ENCODE assay signal across 8 cellular contexts in genomic region chr2:20015482-20016083, GRCh38. TPM values are rescaled to one million over a fixed set of nuclear protein-coding genes. Genes with fewer than 3 reads are reported as not detected.
DNase-seq lines count a peak whose midpoint lies in the region; ATAC-seq, FAIRE-seq and TF ChIP-seq lines count a peak whose summit lies in the region.

No MANE protein-coding gene starts in this region.

- peak; percentile 79 for ATAC-seq in GM12878
- no peak for ATAC-seq in HG03108 (IDR thresholded peaks at IDR 0.05; ENCODE audit: unreplicated experiment)
- ATAC-seq in HG03521 (IDR thresholded peaks at IDR 0.05; ENCODE audit: unreplicated experiment) = no peak

- intact Hi-C loops in GM12878 (cut with micrococcal nuclease; ENCODE audit: unreplicated experiment) (loop anchor here (1.0 kb wide), 2 partner anchors 59 to 83 kb away; no protein-coding TSS in a partner anchor), testis (cut with DNase I; ENCODE audit: low total_unique reads) (no loop called here)

- RAD21 ChIA-PET in GM12878 (lab: Charles Lee; ENCODE audit: unreplicated experiment) = interaction anchor here (0.7 to 2.4 kb wide), 28 partner anchors 13 to 636 kb away, joined by 3 to 22 read pairs (median 4); partner anchors contain the start of genes LAPTM4A and SDC1

- H3K27me3 ChIP-seq in GM12878 (replicated peaks in 1 of 2; ENCODE audit: control insufficient read depth in 2 of 2, insufficient read depth in 2 of 2, low read length in 1 of 2) (peaks cover 5 to 16% of the 10 kb centered on the region in 2 experiments), testis (no peaks in the 10 kb centered on the region)

- POLR2A ChIA-PET in GM12878 (lab: Charles Lee) = interaction anchor here (0.6 to 1.0 kb wide), 2 partner anchors 60 to 81 kb away, joined by 3 read pairs; no protein-coding TSS in a partner anchor

- no peak overlapping the region for H3K9ac ChIP-seq in GM12878 (ENCODE audit: control insufficient read depth, insufficient read depth, low read length)

- no peaks in the 10 kb centered on the region; the same call in 2 of the 3 replicates for H3K9me3 ChIP-seq in GM12878 (replicated peaks; ENCODE audit: control insufficient read depth, insufficient read depth, low read length)
- no peaks in the 10 kb centered on the region for H3K9me3 ChIP-seq in testis

- 2% methylated on average over 2 of the region's 2 CpGs for WGBS in GM12878 (ENCODE audit: insufficient coverage, insufficient replicate concordance, low lambda C conversion rate, missing lambda C conversion rate)
- WGBS in testis, 2 donors = 29 to 33% methylated on average over 2 of the region's 2 CpGs

- peak; percentile 47 for DNase-seq in Ammon's horn (ENCODE audit: low spot score)
- DNase-seq in GM19240 (ENCODE audit: insufficient read length, low spot score) = peak; percentile 41
- DNase-seq in NCI-H2171 treated with DMSO at 0.1 percent for 48 hours (lab: John Stamatoyannopoulos, UW) = peak; percentile 64
- DNase-seq in GM12878 (ENCODE audit: low read depth, low spot score) = peak; percentile 7
- DNase-seq in inferior parietal cortex (ENCODE audit: extremely low spot score) = peak; percentile 70
- DNase-seq in testis = no peak

- no peak overlapping the region for H3K27ac ChIP-seq in GM12878 (ENCODE audit: control insufficient read depth, insufficient read depth)
- no peak overlapping the region for H3K27ac ChIP-seq in testis

- CTCF ChIA-PET in GM12878 (lab: Yijun Ruan, JAX) = interaction anchor here (0.6 to 4.6 kb wide), 47 partner anchors 8 to 327 kb away, joined by 3 to 57 read pairs (median 5); partner anchors contain the start of genes LAPTM4A, SDC1 and WDR35

- H2AFZ ChIP-seq in GM12878 (ENCODE audit: control insufficient read depth, low read depth, low read length) = no peak overlapping the region

- H4K20me1 ChIP-seq in GM12878 (ENCODE audit: control insufficient read depth, insufficient read depth) = no peaks in the 10 kb centered on the region

- no peaks in the 10 kb centered on the region for H3K36me3 ChIP-seq in GM12878 (ENCODE audit: control insufficient read depth in 2 of 2, insufficient read depth in 2 of 2, low read length in 1 of 2)
- no peaks in the 10 kb centered on the region for H3K36me3 ChIP-seq in testis (ENCODE audit: low read depth, missing control alignments)

- no TSS peak for BruUV-seq in GM12878 (replicated peaks; lab: Mats Ljungman, UMichigan)

- H3K4me2 ChIP-seq in GM12878 (ENCODE audit: control insufficient read depth, insufficient read depth) = no peak overlapping the region

- no peaks in the 10 kb centered on the region for H3K79me2 ChIP-seq in GM12878 (ENCODE audit: control insufficient read depth, insufficient read depth, low read length)

- in situ Hi-C loops in GM12878 (cut with MboI) = loop anchor here (10.0 kb wide), 1 partner anchor 79 kb away; no protein-coding TSS in a partner anchor

- H3K4me3 ChIP-seq in GM12878 = no peak overlapping the region
- no peak overlapping the region for H3K4me3 ChIP-seq in testis

- no peak for TF ChIP-seq POLR2A in GM12878 (IDR thresholded peaks at IDR 0.05; ENCODE audit: low read depth, low read length)
- TF ChIP-seq POLR2A in testis (IDR thresholded peaks at IDR 0.05) = no peak

- SMC1A ChIA-PET in GM12878 (lab: Charles Lee; ENCODE audit: uncharacterized antibody, unreplicated experiment) = interaction anchor here (0.8 to 3.7 kb wide), 37 partner anchors 8 to 387 kb away, joined by 3 to 31 read pairs (median 5); partner anchors contain the start of genes LAPTM4A and SDC1

- TF ChIP-seq EP300 in GM12878 (IDR thresholded peaks at IDR 0.05; ENCODE audit: borderline replicate concordance in 1 of 2, control insufficient read depth in 1 of 2, low read depth in 2 of 2, low read length in 2 of 2) = no peak

- TF ChIP-seq CTCF in GM12878 (IDR thresholded peaks at IDR 0.05 in 2 of 3, conservative IDR thresholded peaks at IDR 0.05 in 1 of 3; ENCODE audit: control insufficient read depth in 2 of 3, extremely low read depth in 1 of 3, insufficient read depth in 1 of 3, low read depth in 3 of 3, low read length in 3 of 3) = peak; percentile 49 to 52 (median 51); a peak in 5 of 6 replicates
- peak; percentile 58 to 76 (median 73) for TF ChIP-seq CTCF in testis (IDR thresholded peaks at IDR 0.05)

- FAIRE-seq in GM12878 (lab: Jason Lieb, UNC) = peak; percentile 13

- TF ChIP-seq RAD21 in GM12878 (IDR thresholded peaks at IDR 0.05; ENCODE audit: insufficient read depth, low read depth, low read length) = peak; percentile 64

- H3K4me1 ChIP-seq in GM12878 (ENCODE audit: control insufficient read depth, insufficient read depth, low read length) = no peaks in the 10 kb centered on the region
- no peaks in the 10 kb centered on the region for H3K4me1 ChIP-seq in testis

TF ChIP-seq in GM12878, 131 proteins besides CTCF, POLR2A, EP300 and RAD21 (continues in another document):
- TF ChIP-seq IKZF1 (conservative IDR thresholded peaks at IDR 0.05) = no peak
- TF ChIP-seq FOXM1 (IDR thresholded peaks at IDR 0.05; ENCODE audit: low read depth, low read length) = 0 out of 2 replicates have a peak, but pooled peaks have one; percentile 19
- TF ChIP-seq CREM (IDR thresholded peaks at IDR 0.05; ENCODE audit: low read depth) = no peak
- TF ChIP-seq ZZZ3 (IDR thresholded peaks at IDR 0.05; ENCODE audit: control insufficient read depth, insufficient read length, low read depth) = no peak
- TF ChIP-seq KLF5 (IDR thresholded peaks at IDR 0.05; ENCODE audit: partially characterized antibody) = no peak
- no peak for TF ChIP-seq EGR1 (IDR thresholded peaks at IDR 0.05; ENCODE audit: borderline replicate concordance in 1 of 2, low read depth in 2 of 2, low read length in 2 of 2)
- no peak for TF ChIP-seq HDAC2 (IDR thresholded peaks at IDR 0.05)

RNA-seq across cellular contexts. Expression of gene MATN3, which starts 3.1 kb away (rescaled TPM):
- total RNA-seq in GM12878 (2013; cell fraction: nucleolus; rRNA removed) = not detected in 2 replicates
- total RNA-seq in GM12878 (2014; rRNA removed) = not detected in 2 replicates
- not detected in 2 replicates for total RNA-seq in GM12878 (2014; rRNA removed; fragmentation: Illumina TruSeq; extraction: Trizol)
- not detected in 2 replicates for total RNA-seq in GM12878 (2021)
- polyA plus RNA-seq in GM12878 (2011; ENCODE audit: low read depth) = not detected
- polyA plus RNA-seq in GM12878 (2011; rRNA removed) = not detected in 2 replicates
- polyA plus RNA-seq in GM12878 (2011; cell fraction: cytosol; rRNA removed) = not detected in 2 replicates
- polyA plus RNA-seq in GM12878 (2011; cell fraction: nucleus; rRNA removed) = not detected in 2 replicates
- not detected in 2 replicates for polyA plus RNA-seq in GM12878 (2012)
- not detected in 2 replicates for polyA plus RNA-seq in GM12878 (2014; fragmentation: Illumina TruSeq; extraction: Trizol)
- polyA plus RNA-seq in GM12878 (2014; fragmentation: Nextera tagmentation; extraction: Ambion mirVana) = not detected
- polyA plus RNA-seq in GM12878 (2014; rRNA removed) = not detected in 2 replicates
- polyA plus RNA-seq in GM12878 (2016; fragmentation: Nextera tagmentation; extraction: Ambion mirVana) = under 1 TPM in 1 of 2 experiments, not detected in 1; 0.09 TPM
- not detected in 2 replicates for polyA minus RNA-seq in GM12878 (2011; rRNA and poly(A)+ RNA removed)
- polyA minus RNA-seq in GM12878 (2011; cell fraction: cytosol; rRNA and poly(A)+ RNA removed) = not detected in 2 replicates
- polyA minus RNA-seq in GM12878 (2011; cell fraction: nucleus; rRNA and poly(A)+ RNA removed) = not detected in 2 replicates
- 1 to 10 TPM; 1.9 to 2.1 TPM for total RNA-seq in testis
- 2.7 TPM for polyA plus RNA-seq in testis (ENCODE audit: insufficient read depth, low read depth, low replicate concordance)

RNA-seq across cellular contexts. Expression of gene WDR35, which starts 25.7 kb away (rescaled TPM):
- total RNA-seq in GM12878 (2013; cell fraction: nucleolus; rRNA removed) = 55.7 and 66.7 TPM in 2 replicates
- total RNA-seq in GM12878 (2014; rRNA removed) (7.3 and 8.1 TPM in 2 replicates), GM12878 (2014; rRNA removed; fragmentation: Illumina TruSeq; extraction: Trizol) (8.5 and 9.0 TPM in 2 replicates), GM12878 (2021) (6.9 and 7.1 TPM in 2 replicates), testis (10 to 100 TPM; 18.5 to 24.9 TPM)
- polyA plus RNA-seq in GM12878 (2011; ENCODE audit: low read depth) = 2.7 TPM
- polyA plus RNA-seq in GM12878 (2011; rRNA removed) (9.3 and 14.7 TPM in 2 replicates), GM12878 (2014; fragmentation: Illumina TruSeq; extraction: Trizol) (6.4 and 8.2 TPM in 2 replicates), GM12878 (2014; fragmentation: Nextera tagmentation; extraction: Ambion mirVana) (1 to 10 TPM; 3.0 to 3.2 TPM), GM12878 (2014; rRNA removed) (4.6 and 5.4 TPM in 2 replicates), GM12878 (2016; fragmentation: Nextera tagmentation; extraction: Ambion mirVana) (1 to 10 TPM; 3.9 to 6.1 TPM), testis (ENCODE audit: insufficient read depth, low read depth, low replicate concordance) (23.6 TPM)
- polyA plus RNA-seq in GM12878 (2011; cell fraction: cytosol; rRNA removed) = 2.7 and 3.0 TPM in 2 replicates
- 15.0 and 15.6 TPM in 2 replicates for polyA plus RNA-seq in GM12878 (2011; cell fraction: nucleus; rRNA removed)
- 3.3 and 3.9 TPM in 2 replicates for polyA plus RNA-seq in GM12878 (2012)
- polyA minus RNA-seq in GM12878 (2011; rRNA and poly(A)+ RNA removed) = 8.3 and 10.0 TPM in 2 replicates
- polyA minus RNA-seq in GM12878 (2011; cell fraction: cytosol; rRNA and poly(A)+ RNA removed) = 4.2 and 4.4 TPM in 2 replicates
- 6.4 and 9.7 TPM in 2 replicates for polyA minus RNA-seq in GM12878 (2011; cell fraction: nucleus; rRNA and poly(A)+ RNA removed)

RNA-seq across cellular contexts. Expression of gene LAPTM4A, which starts 35.8 kb away (rescaled TPM):
- 20.7 and 23.4 TPM in 2 replicates for total RNA-seq in GM12878 (2013; cell fraction: nucleolus; rRNA removed)
- 17.8 and 21.2 TPM in 2 replicates for total RNA-seq in GM12878 (2014; rRNA removed)
- 23.9 and 25.6 TPM in 2 replicates for total RNA-seq in GM12878 (2014; rRNA removed; fragmentation: Illumina TruSeq; extraction: Trizol)
- total RNA-seq in GM12878 (2021) = 26.9 and 27.2 TPM in 2 replicates
- polyA plus RNA-seq in GM12878 (2011; ENCODE audit: low read depth) = 21.4 TPM
- polyA plus RNA-seq in GM12878 (2011; rRNA removed) = 107 and 126 TPM in 2 replicates
- 51.1 and 59.2 TPM in 2 replicates for polyA plus RNA-seq in GM12878 (2011; cell fraction: cytosol; rRNA removed)
- 28.9 and 29.4 TPM in 2 replicates for polyA plus RNA-seq in GM12878 (2011; cell fraction: nucleus; rRNA removed)
- 40.6 and 45.5 TPM in 2 replicates for polyA plus RNA-seq in GM12878 (2012)
- polyA plus RNA-seq in GM12878 (2014; fragmentation: Illumina TruSeq; extraction: Trizol) = 38.5 and 52.1 TPM in 2 replicates
- 10 to 100 TPM; 77.2 to 87.8 TPM for polyA plus RNA-seq in GM12878 (2014; fragmentation: Nextera tagmentation; extraction: Ambion mirVana)
- 22.8 and 24.7 TPM in 2 replicates for polyA plus RNA-seq in GM12878 (2014; rRNA removed)
- polyA plus RNA-seq in GM12878 (2016; fragmentation: Nextera tagmentation; extraction: Ambion mirVana) = 10 to 100 TPM; 53.1 to 62.2 TPM
- polyA minus RNA-seq in GM12878 (2011; rRNA and poly(A)+ RNA removed) = 36.8 and 56.5 TPM in 2 replicates
- 13.4 and 15.2 TPM in 2 replicates for polyA minus RNA-seq in GM12878 (2011; cell fraction: cytosol; rRNA and poly(A)+ RNA removed)
- 13.2 and 14.4 TPM in 2 replicates for polyA minus RNA-seq in GM12878 (2011; cell fraction: nucleus; rRNA and poly(A)+ RNA removed)
- total RNA-seq in testis = 100 to 1,000 TPM; 331 to 431 TPM
- 712 TPM for polyA plus RNA-seq in testis (ENCODE audit: insufficient read depth, low read depth, low replicate concordance)

Comparison
In these comparisons a context has a peak if more than half of its experiments do, and no peak if none do; other contexts are left out.
1. RNA of gene LAPTM4A, which starts 35.8 kb away (total RNA-seq): 331 to 431 TPM in testis; 17.8 to 27.2 TPM in GM12878; every median in the first group is over 10 times any median in the second.